ENCODE assay signal across 15 cellular contexts in genomic region chr7:103540338-103540737, GRCh38.
DNase-seq lines count a peak whose midpoint lies in the region; ATAC-seq, FAIRE-seq and TF ChIP-seq lines count a peak whose summit lies in the region.
"Had no signal": no experiment of that assay in that cellular context is flagged by ENCODE, and none has a peak within 500 bp of the region (broad histone marks: within the 10 kb centered on the region; RNA-seq: fewer than 3 reads in every experiment).

No MANE protein-coding gene starts in this region.

- WGBS in HepG2 (ENCODE audit: low lambda C conversion rate): 47% methylated on average over 7 of the region's 7 CpGs
- WGBS in right lobe of liver (ENCODE audit: insufficient coverage, low coverage, low lambda C conversion rate, missing lambda C conversion rate): 76% methylated on average over 7 of the region's 7 CpGs

- no peak overlapping the region for H3K9ac ChIP-seq in HepG2 (ENCODE audit: insufficient read depth, low read depth, low read length)

- H3K9me3 ChIP-seq in HepG2 (ENCODE audit: low read length) (no peaks in the 10 kb centered on the region), right lobe of liver (no peaks in the 10 kb centered on the region)
- H3K9me3 ChIP-seq: HAP-1 had no signal

- CTCF ChIA-PET in HepG2 (lab: Yijun Ruan, JAX; ENCODE audit: low intra/inter-chr PET ratio, low total read pairs): no interaction called here

- DNase-seq in DMS 273 (lab: John Stamatoyannopoulos, UW; ENCODE audit: unreplicated experiment): peak; percentile 41
- DNase-seq in DMS 273 treated with DMSO at 0.1 percent for 48 hours (lab: John Stamatoyannopoulos, UW): no peak
- no peak for DNase-seq in HepG2 (ENCODE audit: low spot score)
- no peak for DNase-seq in right lobe of liver
- DNase-seq in activated CD4-positive, CD25-positive, alpha-beta regulatory T cell treated with anti-CD3 and anti-CD28 coated beads, Interleukin-2, amount 50 U/mL, for 72 hours: no peak
- DNase-seq in HT-29 (ENCODE audit: low spot score): no peak
- DNase-seq in stimulated activated CD4-positive, alpha-beta T cell treated with anti-CD3 and anti-CD28 coated beads, Interleukin-4, amount 100 ng/mL, for 1 hour: no peak
- DNase-seq: DMS53, GF-D8 had no signal

- no peak for ATAC-seq in HepG2
- ATAC-seq in right lobe of liver: no peak
- ATAC-seq: CD8-positive, alpha-beta T cell had no signal

- no peaks in the 10 kb centered on the region for H3K79me2 ChIP-seq in HepG2 (ENCODE audit: insufficient read depth, low read length)

- H3K4me1 ChIP-seq in HepG2 (ENCODE audit: insufficient read depth, low read length): no peaks in the 10 kb centered on the region
- no peaks in the 10 kb centered on the region for H3K4me1 ChIP-seq in right lobe of liver
- H3K4me1 ChIP-seq: HAP-1 had no signal

- no peak for TF ChIP-seq EP300 in HepG2 (IDR thresholded peaks at IDR 0.05; ENCODE audit: low read depth in 2 of 2, low read length in 2 of 2)
- no peak for TF ChIP-seq EP300 in HepG2 (CRISPR knock-in tag; IDR thresholded peaks at IDR 0.05; ENCODE audit: borderline replicate concordance)

- H3K27ac ChIP-seq in HepG2 (ENCODE audit: extremely low read length, insufficient read depth, low read length): no peak overlapping the region
- H3K27ac ChIP-seq in right lobe of liver: no peak overlapping the region
- H3K27ac ChIP-seq in cingulate gyrus (ENCODE audit: low read depth, low read length): peak overlapping the region; percentile 97
- H3K27ac ChIP-seq: 22Rv1 had no signal

- no peaks in the 10 kb centered on the region for H3K27me3 ChIP-seq in HepG2 (ENCODE audit: control insufficient read depth in 1 of 2, insufficient read depth in 2 of 2, low read length in 2 of 2)
- H3K27me3 ChIP-seq in right lobe of liver: no peaks in the 10 kb centered on the region

- H3K4me2 ChIP-seq in HepG2 (ENCODE audit: low read depth, low read length): no peak overlapping the region

- no TSS peak for BruUV-seq in HepG2 (replicated peaks; lab: Mats Ljungman, UMichigan)

- H3K36me3 ChIP-seq in HepG2 (replicated peaks in 1 of 2; ENCODE audit: control insufficient read depth in 1 of 2, insufficient read depth in 2 of 2, low read length in 2 of 2) (peaks cover 0 to 36% of the 10 kb centered on the region in 2 experiments; a peak in 3 of 5 replicates), right lobe of liver (no peaks in the 10 kb centered on the region)
- H3K36me3 ChIP-seq: HAP-1 had no signal

- TF ChIP-seq RAD21 in HepG2 (CRISPR knock-in tag; IDR thresholded peaks at IDR 0.05): no peak

- TF ChIP-seq POLR2A in HepG2 (IDR thresholded peaks at IDR 0.05; ENCODE audit: insufficient read depth in 1 of 2, low read depth in 2 of 2, low read length in 2 of 2): no peak
- no peak for TF ChIP-seq POLR2A in right lobe of liver (IDR thresholded peaks at IDR 0.05)

- no peak for TF ChIP-seq CTCF in HepG2 (CRISPR knock-in tag; IDR thresholded peaks at IDR 0.05)
- TF ChIP-seq CTCF in right lobe of liver (IDR thresholded peaks at IDR 0.05): no peak

- H2AFZ ChIP-seq in HepG2 (ENCODE audit: low read length): no peak overlapping the region

- FAIRE-seq in HepG2 (lab: Jason Lieb, UNC): no peak
- FAIRE-seq: D721Med, H1 had no signal

- H4K20me1 ChIP-seq in HepG2 (ENCODE audit: insufficient read depth, low read length): no peaks in the 10 kb centered on the region

- intact Hi-C loops in HepG2 (cut with micrococcal nuclease; ENCODE audit: unreplicated experiment): no loop called here
- intact Hi-C loops in right lobe of liver (cut with DNase I): no loop called here

- in situ Hi-C loops in HepG2 (cut with HindIII; ENCODE audit: extremely low pct_ligation_motif_present, low pct_unique_long_range_greater_than_20kb): no loop called here

- POLR2A ChIA-PET in HepG2 (lab: Yijun Ruan, JAX): no interaction called here

- H3K4me3 ChIP-seq in HepG2 (replicated peaks in 1 of 3; ENCODE audit: insufficient read depth in 1 of 3, low read depth in 2 of 3, low read length in 3 of 3) (no peak overlapping the region), right lobe of liver (no peak overlapping the region)
- H3K4me3 ChIP-seq: HAP-1 had no signal

TF ChIP-seq in HepG2, 621 proteins besides CTCF, POLR2A, EP300 and RAD21:
- TF ChIP-seq ZNF430 (CRISPR knock-in tag; IDR thresholded peaks at IDR 0.05) (no peak), MNT (IDR thresholded peaks at IDR 0.05) (peak; percentile 81)
